In genomic region chr6:168517742-168518347, GRCh38 we compare ENCODE assay signal across 26 cellular contexts.
"Had no signal": no experiment of that assay in that cellular context is flagged by ENCODE, and none has a peak within 500 bp of the region (broad histone marks: within the 10 kb centered on the region; RNA-seq: fewer than 3 reads in every experiment).

No MANE protein-coding gene starts in this region.

- H3K36me3 ChIP-seq: brain microvascular endothelial cell, MG63, SJCRH30 had no signal

- H3K27me3 ChIP-seq: brain microvascular endothelial cell, MG63 had no signal

- H3K9me3 ChIP-seq: MG63, SJCRH30 had no signal

- DNase-seq: activated CD4-positive, alpha-beta T cell treated with anti-CD3 and anti-CD28 coated beads, Interleukin-2, amount 10 ng/mL, durations not matched to agents 24 days and 14 days; activated CD4-positive, alpha-beta T cell treated with anti-CD3 and anti-CD28 coated beads, Interleukin-2, amount 50 U/mL, for 4 hours; activated CD8-positive, alpha-beta T cell treated with anti-CD3 and anti-CD28 coated beads for 36 hours; activated naive CD4-positive, alpha-beta T cell; activated naive CD4-positive, alpha-beta T cell treated with anti-CD3 and anti-CD28 coated beads, Interleukin-2, amount 50 U/mL, for 16 hours; activated naive CD8-positive, alpha-beta T cell treated with anti-CD3 and anti-CD28 coated beads for 36 hours; activated T-cell treated with anti-CD3 and anti-CD28 coated beads for 4 hours; activated T-cell treated with anti-CD3 and anti-CD28 coated beads, Interleukin-2, amount 50 U/mL, for 4 hours; amniotic stem cell; brain microvascular endothelial cell; Karpas-422; KBM-7; MG63; NCI-H1048; NCI-H1105 treated with DMSO at 0.1 percent for 48 hours; NCI-H1436; NCI-H1694; NCI-H1930; NCI-H2081 treated with DMSO at 0.1 percent for 48 hours; NCI-H345; NCI-H524 treated with DMSO at 0.1 percent for 48 hours; SHP77; SJCRH30; T1000 had no signal

- ATAC-seq: activated CD8-positive, alpha-beta T cell treated with anti-CD3 and anti-CD28 coated beads for 36 hours; activated T-cell treated with anti-CD3 and anti-CD28 coated beads, Interleukin-2, amount 50 U/mL, for 4 hours; Panc1 had no signal

- H3K4me3 ChIP-seq: MG63, SJCRH30, SK-N-MC had no signal

- H3K27ac ChIP-seq: brain microvascular endothelial cell, SJCRH30, SK-N-MC had no signal
